Comparison of ENCODE assay signal across 8 cellular contexts in the genomic region with DNA sequence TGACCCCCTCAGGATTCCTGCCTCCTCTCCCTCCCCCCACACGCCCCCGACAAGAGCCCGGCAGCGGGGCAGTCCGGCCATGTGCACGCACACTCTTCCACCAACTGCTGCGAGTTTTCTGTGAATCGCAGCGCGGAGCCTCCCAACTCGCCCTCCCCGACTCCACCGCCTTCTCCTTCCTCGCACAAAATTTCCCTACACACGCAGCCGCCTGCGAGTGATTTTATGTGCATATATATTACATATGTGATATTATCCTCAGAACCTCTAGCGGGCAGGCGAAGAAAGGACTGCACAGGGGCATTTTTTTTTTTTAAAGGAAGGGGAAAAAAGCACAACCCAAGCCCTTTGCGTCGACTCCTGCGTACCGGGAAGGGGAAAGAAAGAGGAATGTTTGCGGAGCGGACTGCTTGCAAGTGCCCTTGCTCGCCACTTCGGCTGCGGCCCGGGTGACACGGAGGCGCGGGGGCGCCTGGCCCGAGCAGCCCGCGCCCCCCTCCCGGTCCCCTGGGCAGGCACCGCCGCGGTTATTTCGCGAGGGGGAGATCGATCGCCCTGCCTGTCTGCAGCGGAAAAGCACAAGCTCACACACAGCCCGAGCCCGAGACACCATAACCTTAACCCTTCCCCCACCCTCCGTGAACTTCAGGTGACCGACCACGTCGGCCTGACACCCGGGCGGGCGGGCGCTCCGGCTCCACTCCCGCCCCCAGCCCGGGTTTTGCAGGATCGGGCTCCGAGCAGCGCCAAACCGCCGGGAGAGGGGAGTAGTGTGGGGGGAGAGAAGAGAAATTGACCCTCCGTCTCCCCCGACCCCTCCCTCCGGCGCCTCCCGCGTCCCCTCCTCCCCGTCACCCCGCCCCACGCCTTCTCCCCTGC. TPM values are rescaled to one million over a fixed set of nuclear protein-coding genes. Genes with fewer than 3 reads are reported as not detected.
DNase-seq lines count a peak whose midpoint lies in the region; ATAC-seq and TF ChIP-seq lines count a peak whose summit lies in the region.

No MANE protein-coding gene starts in this region.

- H3K27ac Mint-ChIP-seq in activated CD4-positive, alpha-beta memory T cell treated with anti-CD3 and anti-CD28 coated beads, Interleukin-2, amount 10 ng/mL, durations not matched to agents 7 days and 5 days: peak overlapping the region; percentile 73

- H3K4me3 ChIP-seq in AG04449 (ENCODE audit: low read depth, low read length): peak overlapping the region; percentile 87

- H3K4me1 Mint-ChIP-seq in activated CD4-positive, alpha-beta memory T cell treated with anti-CD3 and anti-CD28 coated beads, Interleukin-2, amount 10 ng/mL, durations not matched to agents 7 days and 5 days: peaks cover 26% of the 10 kb centered on the region

- no peak for DNase-seq in AG04449 (ENCODE audit: low read depth, low spot score)
- peak; percentile 69 for DNase-seq in NCI-H2227 (lab: John Stamatoyannopoulos, UW; ENCODE audit: unreplicated experiment)
- peak; percentile 65 for DNase-seq in activated CD4-positive, alpha-beta memory T cell treated with anti-CD3 and anti-CD28 coated beads, Interleukin-2, amount 10 ng/mL, durations not matched to agents 7 days and 5 days
- DNase-seq in effector CD4-positive, alpha-beta T cell: peak; percentile 52
- peak; percentile 60 to 73 for DNase-seq in lung microvascular endothelial cell (ENCODE audit: low read depth in 2 of 2)
- peak; percentile 15 for DNase-seq in stimulated activated CD8-positive, alpha-beta memory T cell treated with anti-CD3 and anti-CD28 coated beads, Interleukin-12 subunit alpha, Interleukin-12 subunit beta, amount 100 ng/mL, for 24 hours (ENCODE audit: extremely low read depth)

- ATAC-seq in GM18511 (IDR thresholded peaks at IDR 0.05; ENCODE audit: unreplicated experiment) (peak; percentile 61), HG03039 (IDR thresholded peaks at IDR 0.05; ENCODE audit: unreplicated experiment) (peak; percentile 46)

- H3K9me3 Mint-ChIP-seq in activated CD4-positive, alpha-beta memory T cell treated with anti-CD3 and anti-CD28 coated beads, Interleukin-2, amount 10 ng/mL, durations not matched to agents 7 days and 5 days: no peaks in the 10 kb centered on the region

- no peak for TF ChIP-seq CTCF in AG04449 (IDR thresholded peaks at IDR 0.05; ENCODE audit: insufficient read depth, low read length, missing control alignments)

- H3K27me3 Mint-ChIP-seq in activated CD4-positive, alpha-beta memory T cell treated with anti-CD3 and anti-CD28 coated beads, Interleukin-2, amount 10 ng/mL, durations not matched to agents 7 days and 5 days: peaks cover 12% of the 10 kb centered on the region

- CTCF ChIA-PET in AG04449 (lab: Yijun Ruan, JAX): interaction anchor here (1.0 to 1.5 kb wide), 4 partner anchors 9 to 316 kb away, joined by 4 to 7 read pairs (median 5); partner anchors contain the start of gene MMAA
- CTCF ChIA-PET in activated CD4-positive, alpha-beta memory T cell treated with anti-CD3 and anti-CD28 coated beads, Interleukin-2, amount 10 ng/mL, durations not matched to agents 7 days and 5 days (lab: Charles Lee): interaction anchor here (0.7 to 1.3 kb wide), 3 partner anchors 25 to 1245 kb away, joined by 3 read pairs; no protein-coding TSS in a partner anchor

- POLR2A ChIA-PET in AG04449 (lab: Yijun Ruan, JAX): interaction anchor here (1.0 kb wide), 1 partner anchor 16 kb away, joined by 4 read pairs; no protein-coding TSS in a partner anchor
- POLR2A ChIA-PET in activated CD4-positive, alpha-beta memory T cell treated with anti-CD3 and anti-CD28 coated beads, Interleukin-2, amount 10 ng/mL, durations not matched to agents 7 days and 5 days (lab: Charles Lee): interaction anchor here (1.0 to 4.5 kb wide), 3 partner anchors 106 to 318 kb away, joined by 4 to 26 read pairs (median 5); partner anchors contain the start of gene MMAA

- H3K36me3 Mint-ChIP-seq in activated CD4-positive, alpha-beta memory T cell treated with anti-CD3 and anti-CD28 coated beads, Interleukin-2, amount 10 ng/mL, durations not matched to agents 7 days and 5 days (ENCODE audit: low read depth): peaks cover 7% of the 10 kb centered on the region

- H3K4me3 Mint-ChIP-seq in activated CD4-positive, alpha-beta memory T cell treated with anti-CD3 and anti-CD28 coated beads, Interleukin-2, amount 10 ng/mL, durations not matched to agents 7 days and 5 days: peak overlapping the region; percentile 91

RNA-seq across cellular contexts. Expression of gene ZNF827, which starts 2.2 kb away (rescaled TPM):
- 10 to 100 TPM in 1 of 2 experiments, 1 to 10 TPM in 1; 7.9 to 10.3 TPM for total RNA-seq in activated CD4-positive, alpha-beta memory T cell treated with anti-CD3 and anti-CD28 coated beads, Interleukin-2, amount 10 ng/mL, durations not matched to agents 7 days and 5 days
- 2.4 and 2.6 TPM in 2 replicates for total RNA-seq in lung microvascular endothelial cell
